Comparison of ENCODE assay signal across 8 cellular contexts in the genomic region with DNA sequence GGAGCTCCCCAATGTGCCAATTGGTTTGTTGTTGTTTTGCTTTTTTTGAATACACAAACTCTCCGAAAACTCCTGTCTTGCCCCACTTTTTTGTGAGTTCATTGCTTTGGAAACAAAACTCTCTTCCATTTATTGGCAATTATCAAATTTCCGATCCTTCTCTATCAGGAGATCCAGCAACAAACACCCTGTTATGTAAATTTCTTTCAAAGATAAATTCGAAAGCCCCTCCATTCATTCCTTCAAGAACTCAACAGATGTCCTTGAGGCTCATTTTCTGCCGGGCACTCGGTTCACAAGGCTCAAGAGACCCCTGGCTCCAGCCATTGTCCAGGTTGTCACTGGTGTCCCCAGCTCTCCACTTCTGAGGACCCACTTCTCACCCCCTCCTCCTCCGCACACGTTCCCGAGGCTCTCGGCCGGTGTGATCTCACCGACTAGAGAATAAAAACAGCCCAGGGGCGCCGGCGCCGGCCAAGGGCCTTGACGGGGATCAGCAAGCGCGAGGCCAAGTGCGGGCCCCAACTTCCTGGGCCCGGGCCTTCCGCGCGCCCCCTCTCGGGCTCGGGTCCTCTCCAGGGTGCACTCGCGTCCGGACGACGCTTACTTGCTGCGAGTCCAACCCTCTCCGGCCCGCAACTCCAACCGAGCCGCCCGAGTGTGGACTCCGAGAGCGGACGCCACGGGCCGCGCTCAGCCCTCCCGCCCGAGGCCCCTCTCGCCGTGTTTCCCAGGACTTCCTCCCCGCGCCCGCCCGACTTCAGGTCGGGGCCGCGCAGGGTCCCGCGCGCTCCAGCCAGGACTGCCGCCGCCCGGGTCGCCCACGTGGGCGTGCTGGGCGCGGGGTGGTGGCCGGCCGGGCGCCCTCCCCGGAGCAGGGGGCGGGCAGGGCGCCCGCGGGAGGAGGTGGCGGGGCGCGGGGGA. TPM values are rescaled to one million over a fixed set of nuclear protein-coding genes. Genes with fewer than 3 reads are reported as not detected.
A peak's percentile ranks its signal among the peaks of the same experiment; 100 is the strongest.
DNase-seq lines count a peak whose midpoint lies in the region; ATAC-seq and TF ChIP-seq lines count a peak whose summit lies in the region.

No MANE protein-coding gene starts in this region.

- CTCF ChIA-PET in IMR-90 (lab: Yijun Ruan, JAX): interaction anchor here (1.1 kb wide), 1 partner anchor 118 kb away, joined by 4 read pairs; no protein-coding TSS in a partner anchor

- POLR2A ChIA-PET in IMR-90 (lab: Charles Lee; ENCODE audit: unreplicated experiment): interaction anchor here (0.9 to 1.4 kb wide), 4 partner anchors 15 to 60 kb away, joined by 3 to 6 read pairs (median 4); no protein-coding TSS in a partner anchor

- dilution Hi-C loops in IMR-90 (cut with HindIII; ENCODE audit: low sequenced_read_pairs, unreplicated experiment): no loop called here

- H3K18ac ChIP-seq in IMR-90 (ENCODE audit: low read depth, low read length): peak overlapping the region; percentile 69

- DNase-seq in AG08395 (ENCODE audit: low spot score) (peak; percentile 16), IMR-90 (no peak), foreskin keratinocyte (peak in 1 of 2 donors; percentile 54), SKM-1 (lab: John Stamatoyannopoulos, UW; ENCODE audit: unreplicated experiment) (no peak)
- peak; percentile 54 to 58 for DNase-seq in activated T-cell treated with anti-CD3 and anti-CD28 coated beads, Interleukin-2, amount 50 U/mL, for 48 hours

- H3K27me3 ChIP-seq in IMR-90 (ENCODE audit: control insufficient read depth, insufficient read depth, low read length) (no peaks in the 10 kb centered on the region), foreskin keratinocyte (no peaks in the 10 kb centered on the region), parathyroid adenoma (ENCODE audit: control insufficient read depth, insufficient read depth, low read length) (no peaks in the 10 kb centered on the region)

- H3K4me3 ChIP-seq in IMR-90 (ENCODE audit: insufficient read depth, low read depth, low read length) (peak overlapping the region; percentile 43), parathyroid adenoma (ENCODE audit: low read depth, low read length) (peak overlapping the region; percentile 59)

- H3K9ac ChIP-seq in IMR-90 (ENCODE audit: low read depth, low read length) (peak overlapping the region; percentile 73), parathyroid adenoma (no peak overlapping the region)

- TF ChIP-seq RAD21 in IMR-90 (IDR thresholded peaks at IDR 0.05; ENCODE audit: low read length): 0 out of 2 replicates have a peak, but pooled peaks have one; percentile 5

- H3K4me2 ChIP-seq in IMR-90 (ENCODE audit: low read depth, low read length) (peak overlapping the region; percentile 85), parathyroid adenoma (ENCODE audit: low read length) (peak overlapping the region; percentile 88)

- H2BK120ac ChIP-seq in IMR-90 (ENCODE audit: low read depth, low read length): peak overlapping the region; percentile 61

- H4K5ac ChIP-seq in IMR-90 (ENCODE audit: low read depth, low read length): peak overlapping the region; percentile 50

- H3K14ac ChIP-seq in IMR-90 (replicated peaks; ENCODE audit: low read depth, low read length): peak overlapping the region; percentile 83

- TF ChIP-seq POLR2A in IMR-90 (IDR thresholded peaks at IDR 0.05; ENCODE audit: low read depth, low read length): no peak

- peak overlapping the region; percentile 56 for H4K91ac ChIP-seq in IMR-90 (ENCODE audit: insufficient read depth, low read depth, low read length)

- WGBS in IMR-90 (ENCODE audit: extremely low coverage in 2 of 2, insufficient read length in 1 of 2), 2 experiments: 2% methylated on average over 28 of the region's 75 CpGs; no CpG with 5 or more reads in 1 of the 2 experiments

- peaks cover 38% of the 10 kb centered on the region for H4K20me1 ChIP-seq in IMR-90 (ENCODE audit: insufficient read depth, low read length)

- peak overlapping the region; percentile 84 for H3K27ac ChIP-seq in IMR-90 (ENCODE audit: insufficient read depth, low read length)
- H3K27ac ChIP-seq in foreskin keratinocyte: peak overlapping the region; percentile 67
- H3K27ac ChIP-seq in parathyroid adenoma: peak overlapping the region; percentile 75

- peak overlapping the region; percentile 55 for H3K23ac ChIP-seq in IMR-90 (ENCODE audit: low read depth, low read length)

- peak overlapping the region; percentile 74 for H3K4ac ChIP-seq in IMR-90 (ENCODE audit: low read depth, low read length)

- H2AFZ ChIP-seq in IMR-90 (replicated peaks; ENCODE audit: low read length, poor library complexity) (peak overlapping the region; percentile 90), parathyroid adenoma (peak overlapping the region; percentile 87)

- H2AK5ac ChIP-seq in IMR-90 (ENCODE audit: low read depth, low read length): peak overlapping the region; percentile 40; the same call in 1 of the 2 replicates

- H3K79me2 ChIP-seq in parathyroid adenoma: peaks cover 4% of the 10 kb centered on the region

- H2BK15ac ChIP-seq in IMR-90 (ENCODE audit: low read depth, low read length): no peak overlapping the region

- peaks cover 3% of the 10 kb centered on the region; the same call in 1 of the 2 replicates for H3K9me1 ChIP-seq in IMR-90 (ENCODE audit: insufficient read depth, low read length)

- peak; percentile 25; the same call in 1 of the 2 replicates for TF ChIP-seq CTCF in IMR-90 (conservative IDR thresholded peaks at IDR 0.05; ENCODE audit: low read depth, low read length)
- peak; percentile 24 for TF ChIP-seq CTCF in foreskin keratinocyte (conservative IDR thresholded peaks at IDR 0.05)
- no peak for TF ChIP-seq CTCF in parathyroid adenoma (IDR thresholded peaks at IDR 0.05)

- peak overlapping the region; percentile 62 to 88; a peak in 3 of 4 replicates for H4K8ac ChIP-seq in IMR-90 (ENCODE audit: low read depth in 2 of 2, low read length in 2 of 2)

- H2BK5ac ChIP-seq in IMR-90 (ENCODE audit: low read depth, low read length, poor library complexity, severe bottlenecking): peak overlapping the region; percentile 61

- H2AK9ac ChIP-seq in IMR-90 (replicated peaks; ENCODE audit: low read depth, low read length, poor library complexity): peak overlapping the region; percentile 82

- H3K79me1 ChIP-seq in IMR-90 (ENCODE audit: low read depth in 1 of 2, low read length in 2 of 2): peaks cover 0 to 16% of the 10 kb centered on the region in 2 experiments; a peak in 2 of 4 replicates

- intact Hi-C loops in IMR-90 (cut with micrococcal nuclease): loop anchor here (1.0 to 10.0 kb wide), 7 partner anchors 41 to 770 kb away; no protein-coding TSS in a partner anchor

- H3K36me3 ChIP-seq in IMR-90 (ENCODE audit: control insufficient read depth, insufficient read depth, low read length) (peaks cover 14% of the 10 kb centered on the region), parathyroid adenoma (ENCODE audit: control insufficient read depth, insufficient read depth, low read length) (no peaks in the 10 kb centered on the region)

- H3K56ac ChIP-seq in IMR-90 (ENCODE audit: extremely low read depth, insufficient read depth, low read length): peak overlapping the region; percentile 12; the same call in 1 of the 2 replicates

- peak overlapping the region; percentile 9; the same call in 1 of the 2 replicates for H2BK20ac ChIP-seq in IMR-90 (ENCODE audit: low read depth, low read length)

- H3K9me3 ChIP-seq in IMR-90 (ENCODE audit: control insufficient read depth, insufficient read depth, low read length) (no peaks in the 10 kb centered on the region), parathyroid adenoma (ENCODE audit: control insufficient read depth, low read length) (no peaks in the 10 kb centered on the region)

- H3K4me1 ChIP-seq in IMR-90 (ENCODE audit: control insufficient read depth, insufficient read depth, low read length) (peaks cover 7% of the 10 kb centered on the region), foreskin keratinocyte (peaks cover 21% of the 10 kb centered on the region), parathyroid adenoma (no peaks in the 10 kb centered on the region)

- BruUV-seq in IMR-90 (replicated peaks; lab: Mats Ljungman, UMichigan): no TSS peak

- in situ Hi-C loops in IMR-90 (cut with MboI; ENCODE audit: low sequenced_read_pairs): loop anchor here (5.0 to 10.0 kb wide), 2 partner anchors 113 to 370 kb away; no protein-coding TSS in a partner anchor

- ATAC-seq in GM19328 (IDR thresholded peaks at IDR 0.05; ENCODE audit: unreplicated experiment): peak; percentile 40
- ATAC-seq in IMR-90 (ENCODE audit: low read depth): no peak
- no peak for ATAC-seq in foreskin keratinocyte
- ATAC-seq in HG03469 (IDR thresholded peaks at IDR 0.05; ENCODE audit: unreplicated experiment): no peak

TF ChIP-seq in IMR-90, 13 proteins besides CTCF, POLR2A, EP300 and RAD21:
- TF ChIP-seq, protein P1, sequence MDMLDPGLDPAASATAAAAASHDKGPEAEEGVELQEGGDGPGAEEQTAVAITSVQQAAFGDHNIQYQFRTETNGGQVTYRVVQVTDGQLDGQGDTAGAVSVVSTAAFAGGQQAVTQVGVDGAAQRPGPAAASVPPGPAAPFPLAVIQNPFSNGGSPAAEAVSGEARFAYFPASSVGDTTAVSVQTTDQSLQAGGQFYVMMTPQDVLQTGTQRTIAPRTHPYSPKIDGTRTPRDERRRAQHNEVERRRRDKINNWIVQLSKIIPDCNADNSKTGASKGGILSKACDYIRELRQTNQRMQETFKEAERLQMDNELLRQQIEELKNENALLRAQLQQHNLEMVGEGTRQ (IDR thresholded peaks at IDR 0.05; ENCODE audit: low read depth, low read length): peak; percentile 53
- TF ChIP-seq SMC3 (IDR thresholded peaks at IDR 0.05; ENCODE audit: low read depth, low read length): no peak
- no peak for TF ChIP-seq MAZ (IDR thresholded peaks at IDR 0.05; ENCODE audit: borderline replicate concordance, low read depth, low read length)
- no peak for TF ChIP-seq BHLHE40 (IDR thresholded peaks at IDR 0.05; ENCODE audit: low read depth, low read length)
- TF ChIP-seq CEBPB (IDR thresholded peaks at IDR 0.05; ENCODE audit: low read depth, low read length): no peak

RNA-seq across cellular contexts. Expression of gene SMAD3, which starts 0.5 kb away (rescaled TPM):
- total RNA-seq in IMR-90 (2012; rRNA removed) (71.0 and 71.1 TPM in 2 replicates), foreskin keratinocyte (49.9 and 57.4 TPM in 2 replicates)
- polyA plus RNA-seq in IMR-90 (2012; rRNA removed) (177 and 194 TPM in 2 replicates), foreskin keratinocyte (27.2 and 29.4 TPM in 2 replicates)
- 153 and 181 TPM in 2 replicates for polyA plus RNA-seq in IMR-90 (2012; cell fraction: cytosol; rRNA removed)
- 378 and 409 TPM in 2 replicates for polyA plus RNA-seq in IMR-90 (2012; cell fraction: nucleus; rRNA removed; ENCODE audit: low replicate concordance)

Comparison
In these comparisons a context has a peak if more than half of its experiments do, and no peak if none do; other contexts are left out.
1. DNase-seq: peak in AG08395 (single experiment) and activated T-cell treated with anti-CD3 and anti-CD28 coated beads, Interleukin-2, amount 50 U/mL, for 48 hours (2 of 2); none in IMR-90 (single experiment) and SKM-1 (single experiment).
2. Peak in every context shown above with its lines, with median percentiles within 50 percentile points of each other: H3K27ac ChIP-seq.